1 cellular context compared by ENCODE assay signal in genomic region chr12:110124184-110124995, GRCh38.
A peak's percentile ranks its signal among the peaks of the same experiment; 100 is the strongest.
TF ChIP-seq lines count a peak whose summit lies in the region.

IFT81 (plus strand) TSS chr12:110124357; CDS start chr12:110127381, 3,024 bp downstream.

TF ChIP-seq in HEK293, 187 proteins besides CTCF, POLR2A, EP300 and RAD21 (continued from another document and continues in another):
- TF ChIP-seq ZBTB26 (tag by site-specific recombination; optimal IDR thresholded peaks at IDR 0.05) = peak; percentile 67
- TF ChIP-seq ZNF701 (tag by site-specific recombination; IDR thresholded peaks at IDR 0.05) = no peak
- no peak; the same call in 1 of the 2 replicates for TF ChIP-seq SP7 (tag by site-specific recombination; IDR thresholded peaks at IDR 0.05)
- no peak for TF ChIP-seq SCRT1 (tag by site-specific recombination; IDR thresholded peaks at IDR 0.05; ENCODE audit: borderline replicate concordance)
- TF ChIP-seq ZNF121 (tag by site-specific recombination; IDR thresholded peaks at IDR 0.05) = no peak; the same call in 1 of the 2 replicates
- TF ChIP-seq ZNF248 (tag by site-specific recombination; IDR thresholded peaks at IDR 0.05) = no peak
- no peak; the same call in 1 of the 2 replicates for TF ChIP-seq ZNF837 (tag by site-specific recombination; IDR thresholded peaks at IDR 0.05)
- no peak for TF ChIP-seq ZNF266 (tag by site-specific recombination; IDR thresholded peaks at IDR 0.05; ENCODE audit: low read depth)
- no peak for TF ChIP-seq ZNF274 (IDR thresholded peaks at IDR 0.05; ENCODE audit: low read length)
- no peak for TF ChIP-seq ZNF274 (tag by site-specific recombination; IDR thresholded peaks at IDR 0.05; ENCODE audit: borderline replicate concordance)
- TF ChIP-seq IKZF3 (tag by site-specific recombination; IDR thresholded peaks at IDR 0.05) = no peak; the same call in 1 of the 2 replicates
- TF ChIP-seq ZNF514 (tag by site-specific recombination; IDR thresholded peaks at IDR 0.05) = no peak
- no peak for TF ChIP-seq KLF1 (tag by site-specific recombination; IDR thresholded peaks at IDR 0.05)
- no peak for TF ChIP-seq ZNF10 (tag by site-specific recombination; IDR thresholded peaks at IDR 0.05)
- 0 out of 2 replicates have a peak, but pooled peaks have one; percentile 25 for TF ChIP-seq ZNF561 (tag by site-specific recombination; IDR thresholded peaks at IDR 0.05; ENCODE audit: borderline replicate concordance)
- TF ChIP-seq REST (tag by site-specific recombination; IDR thresholded peaks at IDR 0.05) = no peak
- TF ChIP-seq RBAK (tag by site-specific recombination; IDR thresholded peaks at IDR 0.05) = no peak
- no peak for TF ChIP-seq ZNF391 (tag by site-specific recombination; IDR thresholded peaks at IDR 0.05; ENCODE audit: borderline replicate concordance, low read depth)
- TF ChIP-seq ZNF785 (tag by site-specific recombination; IDR thresholded peaks at IDR 0.05) = no peak
- peak; percentile 46; the same call in 1 of the 2 replicates for TF ChIP-seq ZNF394 (tag by site-specific recombination; IDR thresholded peaks at IDR 0.05; ENCODE audit: borderline replicate concordance)
- peak; percentile 37; the same call in 1 of the 2 replicates for TF ChIP-seq ZNF501 (tag by site-specific recombination; IDR thresholded peaks at IDR 0.05)
- TF ChIP-seq ZNF548 (tag by site-specific recombination; IDR thresholded peaks at IDR 0.05) = no peak
- no peak; the same call in 1 of the 2 replicates for TF ChIP-seq ZSCAN30 (tag by site-specific recombination; IDR thresholded peaks at IDR 0.05)
- no peak for TF ChIP-seq ZSCAN4 (tag by site-specific recombination; IDR thresholded peaks at IDR 0.05)
- TF ChIP-seq ZNF24 (tag by site-specific recombination; IDR thresholded peaks at IDR 0.05) = 0 out of 2 replicates have a peak, but pooled peaks have one; percentile 27
- peak; percentile 59; the same call in 1 of the 2 replicates for TF ChIP-seq ZBTB48 (tag by site-specific recombination; IDR thresholded peaks at IDR 0.05)
- peak; percentile 56; the same call in 1 of the 2 replicates for TF ChIP-seq ZBTB8A (tag by site-specific recombination; IDR thresholded peaks at IDR 0.05)
- no peak for TF ChIP-seq ZNF155 (tag by site-specific recombination; IDR thresholded peaks at IDR 0.05)
- TF ChIP-seq KLF10 (tag by site-specific recombination; IDR thresholded peaks at IDR 0.05) = no peak
- TF ChIP-seq MZF1 (tag by site-specific recombination; IDR thresholded peaks at IDR 0.05; ENCODE audit: borderline replicate concordance) = 0 out of 2 replicates have a peak, but pooled peaks have one; percentile 23
- no peak for TF ChIP-seq ZNF48 (tag by site-specific recombination; IDR thresholded peaks at IDR 0.05)
- TF ChIP-seq ZNF335 (tag by site-specific recombination; conservative IDR thresholded peaks at IDR 0.05) = peak; percentile 74
- TF ChIP-seq ZBTB20 (tag by site-specific recombination; IDR thresholded peaks at IDR 0.05) = peak; percentile 91
- no peak for TF ChIP-seq ZNF658 (tag by site-specific recombination; IDR thresholded peaks at IDR 0.05)
- TF ChIP-seq ZNF449 (tag by site-specific recombination; IDR thresholded peaks at IDR 0.05) = no peak
- TF ChIP-seq ZNF133 (tag by site-specific recombination; IDR thresholded peaks at IDR 0.05) = no peak
- TF ChIP-seq ZNF571 (tag by site-specific recombination; IDR thresholded peaks at IDR 0.05) = no peak
- no peak for TF ChIP-seq ZNF654 (tag by site-specific recombination; IDR thresholded peaks at IDR 0.05; ENCODE audit: low read depth)
- TF ChIP-seq HOXA7 (CRISPR knock-in tag; IDR thresholded peaks at IDR 0.05; ENCODE audit: borderline replicate concordance) = no peak
- TF ChIP-seq ZNF600 (tag by site-specific recombination; IDR thresholded peaks at IDR 0.05) = peak; percentile 72
- no peak for TF ChIP-seq TCF7L2 (IDR thresholded peaks at IDR 0.05; ENCODE audit: borderline replicate concordance, low read depth, low read length)
- TF ChIP-seq ZNF292 (tag by site-specific recombination; IDR thresholded peaks at IDR 0.05; ENCODE audit: borderline replicate concordance, low read depth) = no peak
- TF ChIP-seq ZNF843 (tag by site-specific recombination; IDR thresholded peaks at IDR 0.05) = no peak
- TF ChIP-seq ZBTB10 (tag by site-specific recombination; IDR thresholded peaks at IDR 0.05) = peak; percentile 85
- peak; percentile 27; the same call in 1 of the 2 replicates for TF ChIP-seq ZNF2 (tag by site-specific recombination; IDR thresholded peaks at IDR 0.05)
- no peak for TF ChIP-seq ZNF624 (tag by site-specific recombination; IDR thresholded peaks at IDR 0.05)
- TF ChIP-seq ZNF138 (tag by site-specific recombination; IDR thresholded peaks at IDR 0.05; ENCODE audit: borderline replicate concordance) = no peak
- peak; percentile 75 for TF ChIP-seq MYNN (tag by site-specific recombination; IDR thresholded peaks at IDR 0.05; ENCODE audit: borderline replicate concordance)
- no peak for TF ChIP-seq ZNF621 (tag by site-specific recombination; IDR thresholded peaks at IDR 0.05)
- no peak for TF ChIP-seq TRIM28 (IDR thresholded peaks at IDR 0.05; ENCODE audit: borderline replicate concordance, low read length)
- TF ChIP-seq ZNF175 (tag by site-specific recombination; IDR thresholded peaks at IDR 0.05) = no peak
- TF ChIP-seq ZNF670 (tag by site-specific recombination; IDR thresholded peaks at IDR 0.05; ENCODE audit: low read depth) = no peak
- no peak for TF ChIP-seq ZNF202 (tag by site-specific recombination; IDR thresholded peaks at IDR 0.05; ENCODE audit: borderline replicate concordance)
- no peak for TF ChIP-seq ZNF416 (tag by site-specific recombination; IDR thresholded peaks at IDR 0.05)
- TF ChIP-seq ZNF530 (tag by site-specific recombination; IDR thresholded peaks at IDR 0.05; ENCODE audit: low read depth) = no peak
- no peak for TF ChIP-seq ZNF510 (tag by site-specific recombination; IDR thresholded peaks at IDR 0.05; ENCODE audit: insufficient replicate concordance)
- TF ChIP-seq ZNF169 (tag by site-specific recombination; IDR thresholded peaks at IDR 0.05) = no peak
- no peak for TF ChIP-seq YY1 (tag by site-specific recombination; IDR thresholded peaks at IDR 0.05)
- TF ChIP-seq PRDM4 (tag by site-specific recombination; IDR thresholded peaks at IDR 0.05) = peak; percentile 32; the same call in 1 of the 2 replicates
- no peak for TF ChIP-seq ZNF433 (tag by site-specific recombination; IDR thresholded peaks at IDR 0.05; ENCODE audit: low read depth)
- no peak for TF ChIP-seq ZNF362 (tag by site-specific recombination; IDR thresholded peaks at IDR 0.05)
- no peak for TF ChIP-seq ZNF354C (tag by site-specific recombination; IDR thresholded peaks at IDR 0.05; ENCODE audit: borderline replicate concordance, low read depth)
- TF ChIP-seq PRDM1 (tag by site-specific recombination; IDR thresholded peaks at IDR 0.05) = no peak; the same call in 1 of the 2 replicates
